ENCODE assay signal across 8 cellular contexts in the genomic region with DNA sequence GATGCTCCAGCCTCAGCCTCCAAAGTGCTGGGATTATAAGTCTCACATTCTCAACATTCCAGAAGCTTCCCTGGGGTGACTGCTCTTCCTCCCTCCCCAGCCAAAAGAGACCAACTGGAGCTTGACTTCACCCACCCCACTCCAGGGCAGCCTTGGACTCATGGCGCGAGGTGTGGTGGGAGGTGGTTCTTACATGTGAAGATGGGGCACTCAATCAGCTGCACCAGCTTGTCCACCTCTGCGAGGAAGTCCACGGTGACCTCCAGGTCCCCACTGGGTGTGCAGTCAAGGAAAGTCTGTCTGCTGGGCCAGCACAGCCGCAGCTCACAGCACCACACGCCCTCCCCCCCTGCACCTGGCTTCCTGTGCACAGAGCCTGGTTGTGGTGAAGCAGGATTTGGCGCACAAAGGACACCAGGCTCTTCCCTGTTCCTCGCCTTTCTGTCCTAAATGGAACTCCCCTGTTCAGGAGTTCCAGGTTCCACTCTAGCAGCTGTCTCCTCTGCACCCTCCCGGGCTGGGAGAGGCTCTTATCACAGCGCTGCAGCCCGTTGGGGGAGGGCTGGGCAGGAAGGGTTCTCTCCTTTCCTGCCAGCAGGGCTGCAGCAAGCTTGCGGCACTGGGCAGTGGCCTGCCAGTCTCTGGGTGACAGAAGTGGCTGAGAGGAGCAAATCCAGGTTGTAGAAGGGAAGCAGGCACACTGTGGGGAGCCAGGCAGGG. TPM values are rescaled to one million over a fixed set of nuclear protein-coding genes. Genes with fewer than 3 reads are reported as not detected.
A peak's percentile ranks its signal among the peaks of the same experiment; 100 is the strongest.
DNase-seq lines count a peak whose midpoint lies in the region; ATAC-seq and TF ChIP-seq lines count a peak whose summit lies in the region.

No MANE protein-coding gene starts in this region.

- H3K36me3 ChIP-seq in WERI-Rb-1, result peaks cover 14% of the 10 kb centered on the region
- H3K36me3 ChIP-seq in MM.1S (replicated peaks; ENCODE audit: insufficient read depth, low read length), result no peaks in the 10 kb centered on the region

- ATAC-seq in HG03139 (IDR thresholded peaks at IDR 0.05; ENCODE audit: unreplicated experiment), result peak; percentile 52
- no peak for ATAC-seq in GM21447 (IDR thresholded peaks at IDR 0.05; ENCODE audit: unreplicated experiment)
- no peak for ATAC-seq in HG02759 (IDR thresholded peaks at IDR 0.05; ENCODE audit: unreplicated experiment)

- TF ChIP-seq CTCF in WERI-Rb-1 (IDR thresholded peaks at IDR 0.05; ENCODE audit: low read depth, low read length), result no peak
- no peak for TF ChIP-seq CTCF in MM.1S (IDR thresholded peaks at IDR 0.05; ENCODE audit: low read length)

- H3K9ac ChIP-seq in MM.1S (ENCODE audit: low read length), result no peak overlapping the region

- no peaks in the 10 kb centered on the region for H3K4me1 ChIP-seq in MM.1S (ENCODE audit: low read length)

- H3K27me3 ChIP-seq in WERI-Rb-1 (ENCODE audit: insufficient read depth, low read depth, severe bottlenecking) (no peaks in the 10 kb centered on the region), layer of hippocampus (ENCODE audit: control insufficient read depth, insufficient read depth, low read length) (no peaks in the 10 kb centered on the region), MM.1S (replicated peaks; ENCODE audit: insufficient read depth, low read length) (no peaks in the 10 kb centered on the region)

- peak; percentile 87 for DNase-seq in A172 (ENCODE audit: low spot score)
- DNase-seq in WERI-Rb-1, result no peak
- DNase-seq in MM.1S, result no peak
- no peak for DNase-seq in RKO (ENCODE audit: low spot score)

- H3K27ac ChIP-seq in WERI-Rb-1 (peak overlapping the region; percentile 39), layer of hippocampus (ENCODE audit: low read depth, low read length) (peak overlapping the region; percentile 12), MM.1S (ENCODE audit: low read length) (no peak overlapping the region)

- no peak overlapping the region for H3K4me3 ChIP-seq in WERI-Rb-1 (ENCODE audit: low read depth, low read length)
- no peak overlapping the region for H3K4me3 ChIP-seq in MM.1S (ENCODE audit: low read length)

- no peaks in the 10 kb centered on the region for H3K9me3 ChIP-seq in WERI-Rb-1 (ENCODE audit: severe bottlenecking)
- no peaks in the 10 kb centered on the region for H3K9me3 ChIP-seq in MM.1S (replicated peaks; ENCODE audit: insufficient read depth, low read length)

- no peaks in the 10 kb centered on the region for H3K9me2 ChIP-seq in MM.1S (replicated peaks; ENCODE audit: insufficient read depth, low read length)

- H3K4me2 ChIP-seq in MM.1S (ENCODE audit: low read depth, low read length), result no peak overlapping the region

- no peaks in the 10 kb centered on the region for H3F3A ChIP-seq in MM.1S (ENCODE audit: insufficient read depth, low read length)

- no peaks in the 10 kb centered on the region for H3K79me2 ChIP-seq in MM.1S (ENCODE audit: low read length)

- H2AFZ ChIP-seq in MM.1S (ENCODE audit: low read length), result no peak overlapping the region

- no peaks in the 10 kb centered on the region for H4K20me1 ChIP-seq in MM.1S (ENCODE audit: insufficient read depth, low read length)

RNA-seq across cellular contexts. Expression of a gene that starts 9.7 kb away (rescaled TPM):
- 74.1 and 96.8 TPM in 2 replicates for total RNA-seq in A172 (2014; rRNA removed; shearing (Covaris generic))

RNA-seq across cellular contexts. Expression of a gene that starts 49.2 kb away (rescaled TPM):
- 7.8 and 10.5 TPM in 2 replicates for total RNA-seq in A172 (2014; rRNA removed; shearing (Covaris generic))
